7 cellular contexts compared by ENCODE assay signal in the genomic region with DNA sequence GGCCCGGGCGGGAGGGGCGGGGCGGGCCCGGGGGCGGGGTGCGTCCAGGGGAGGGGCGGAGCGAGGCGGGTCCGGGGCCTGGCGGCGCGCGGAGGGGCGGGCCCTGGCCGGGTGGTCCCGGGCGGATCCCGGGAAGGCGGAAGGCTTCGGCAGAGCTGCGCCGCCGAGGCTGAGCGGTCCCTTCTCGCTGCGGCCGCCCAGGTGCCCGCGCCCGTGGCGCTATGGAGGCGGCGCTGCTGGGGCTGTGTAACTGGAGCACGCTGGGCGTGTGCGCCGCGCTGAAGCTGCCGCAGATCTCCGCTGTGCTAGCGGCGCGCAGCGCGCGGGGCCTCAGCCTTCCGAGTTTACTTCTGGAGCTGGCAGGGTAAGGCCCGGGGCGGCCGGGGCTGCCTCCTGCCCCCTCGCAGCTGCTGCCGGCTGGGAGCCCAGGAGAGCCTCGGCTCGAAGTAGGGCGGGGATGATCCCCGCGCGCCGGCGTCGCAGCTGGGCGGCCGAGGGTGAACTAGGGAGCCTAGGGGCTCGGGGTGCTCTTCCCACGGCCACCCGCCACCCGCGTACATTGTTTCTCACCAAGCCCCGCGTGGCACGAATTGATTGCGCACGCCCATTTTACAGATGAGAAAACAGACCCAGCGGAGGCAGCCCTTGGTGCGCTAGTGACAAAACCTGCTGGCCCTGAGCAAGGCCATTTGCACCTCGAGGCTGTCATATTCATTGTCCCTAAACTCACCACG. TPM values are rescaled to one million over a fixed set of nuclear protein-coding genes. Genes with fewer than 3 reads are reported as not detected.
DNase-seq lines count a peak whose midpoint lies in the region; ATAC-seq, FAIRE-seq and TF ChIP-seq lines count a peak whose summit lies in the region.

A gene (plus strand): TSS at position 142 of the 734 bp plus-strand sequence. CDS start 80 bp downstream, at position 222.

- CTCF ChIA-PET in IMR-90 (lab: Yijun Ruan, JAX) (interaction anchor here (0.8 kb wide), 1 partner anchor 22 kb away, joined by 3 read pairs; a partner anchor contains a TSS), GM12878 (lab: Yijun Ruan, JAX) (interaction anchor here (1.2 to 1.6 kb wide), 2 partner anchors 22 to 24 kb away, joined by 5 read pairs; a partner anchor contains a TSS)

- H3K27me3 ChIP-seq in IMR-90 (ENCODE audit: control insufficient read depth, insufficient read depth, low read length) (peaks cover 2% of the 10 kb centered on the region; the same call in 1 of the 2 replicates), GM12878 (replicated peaks in 1 of 2; ENCODE audit: control insufficient read depth in 2 of 2, insufficient read depth in 2 of 2, low read length in 1 of 2) (no peaks in the 10 kb centered on the region; a peak in 2 of 4 replicates), keratinocyte (ENCODE audit: control insufficient read depth, extremely low read depth, insufficient read depth, low read length) (no peaks in the 10 kb centered on the region)

- intact Hi-C loops in IMR-90 (cut with micrococcal nuclease) (no loop called here), GM12878 (cut with micrococcal nuclease; ENCODE audit: unreplicated experiment) (no loop called here)

- peak within 1 kb of the TSS; percentile 82 for H2AK5ac ChIP-seq in IMR-90 (ENCODE audit: low read depth, low read length)

- H3K27me3 Mint-ChIP-seq in stimulated activated memory B cell treated with anti-CD40 and anti-IgM and Interleukin-4, amounts not matched to agents 10 μg/mL and 1 μg/mL and 100 μg/mL, for 72 hours, result no peaks in the 10 kb centered on the region

- H2BK5ac ChIP-seq in IMR-90 (ENCODE audit: low read depth, low read length, poor library complexity, severe bottlenecking), result peak within 1 kb of the TSS; percentile 46

- TF ChIP-seq POLR2A in GM10847 (IDR thresholded peaks at IDR 0.05; ENCODE audit: extremely low read depth, insufficient read length) (peak; percentile 68), IMR-90 (IDR thresholded peaks at IDR 0.05; ENCODE audit: low read depth, low read length) (peak; percentile 44; the same call in 1 of the 2 replicates), GM12878 (IDR thresholded peaks at IDR 0.05; ENCODE audit: low read depth, low read length) (peak; percentile 83)

- H4K91ac ChIP-seq in IMR-90 (ENCODE audit: insufficient read depth, low read depth, low read length), result peak within 1 kb of the TSS; percentile 97

- H3K9me3 Mint-ChIP-seq in stimulated activated memory B cell treated with anti-CD40 and anti-IgM and Interleukin-4, amounts not matched to agents 10 μg/mL and 1 μg/mL and 100 μg/mL, for 72 hours, result no peaks in the 10 kb centered on the region

- dilution Hi-C loops in IMR-90 (cut with HindIII; ENCODE audit: low sequenced_read_pairs, unreplicated experiment) (no loop called here), keratinocyte (cut with MboI; ENCODE audit: extremely low pct_ligation_motif_present, low sequenced_read_pairs) (no loop called here)

- DNase-seq in IMR-90, result peak; percentile 87
- DNase-seq in OCI-M1 (lab: John Stamatoyannopoulos, UW), result peak; percentile 92
- no peak for DNase-seq in GM12878 (ENCODE audit: low read depth, low spot score)
- no peak for DNase-seq in keratinocyte (ENCODE audit: low read depth, low spot score)

- H3K56ac ChIP-seq in IMR-90 (ENCODE audit: extremely low read depth, insufficient read depth, low read length), result peak within 1 kb of the TSS; percentile 90; the same call in 1 of the 2 replicates

- H3K79me2 ChIP-seq in GM12878 (ENCODE audit: control insufficient read depth, insufficient read depth, low read length), result no peaks in the 10 kb centered on the region
- no peaks in the 10 kb centered on the region for H3K79me2 ChIP-seq in keratinocyte (ENCODE audit: control insufficient read depth, insufficient read depth, low read length)

- H3K4me2 ChIP-seq in IMR-90 (ENCODE audit: low read depth, low read length) (peak within 1 kb of the TSS; percentile 90), GM12878 (ENCODE audit: control insufficient read depth, insufficient read depth) (peak within 1 kb of the TSS; percentile 97), keratinocyte (ENCODE audit: control insufficient read depth, extremely low read depth, insufficient read depth, low read depth, low read length) (peak within 1 kb of the TSS; percentile 92)

- in situ Hi-C loops in IMR-90 (cut with MboI; ENCODE audit: low sequenced_read_pairs) (no loop called here), GM12878 (cut with MboI) (no loop called here)

- H3K4me3 ChIP-seq in IMR-90 (ENCODE audit: insufficient read depth, low read depth, low read length), result peak within 1 kb of the TSS; percentile 57
- H3K4me3 ChIP-seq in GM12878, result peak within 1 kb of the TSS; percentile 80
- H3K4me3 ChIP-seq in keratinocyte (ENCODE audit: control insufficient read depth in 2 of 3, extremely low read depth in 1 of 3, insufficient read depth in 2 of 3, low read depth in 1 of 3, low read length in 3 of 3), result peak within 1 kb of the TSS; percentile 64 to 81 (median 69)

- H2BK20ac ChIP-seq in IMR-90 (ENCODE audit: low read depth, low read length), result peak within 1 kb of the TSS; percentile 49

- H4K5ac ChIP-seq in IMR-90 (ENCODE audit: low read depth, low read length), result peak within 1 kb of the TSS; percentile 61

- peak within 1 kb of the TSS; percentile 99 for H3K14ac ChIP-seq in IMR-90 (replicated peaks; ENCODE audit: low read depth, low read length)

- H3K36me3 ChIP-seq in IMR-90 (ENCODE audit: control insufficient read depth, insufficient read depth, low read length), result no peaks in the 10 kb centered on the region; the same call in none of the 2 replicates
- no peaks in the 10 kb centered on the region for H3K36me3 ChIP-seq in GM12878 (ENCODE audit: control insufficient read depth in 2 of 2, insufficient read depth in 2 of 2, low read length in 1 of 2)
- H3K36me3 ChIP-seq in keratinocyte (ENCODE audit: control insufficient read depth in 2 of 2, extremely low read depth in 1 of 2, insufficient read depth in 2 of 2, low read length in 2 of 2), result no peaks in the 10 kb centered on the region

- H3K9me3 ChIP-seq in IMR-90 (ENCODE audit: control insufficient read depth, insufficient read depth, low read length), result no peaks in the 10 kb centered on the region
- no peaks in the 10 kb centered on the region for H3K9me3 ChIP-seq in GM12878 (replicated peaks; ENCODE audit: control insufficient read depth, insufficient read depth, low read length)
- H3K9me3 ChIP-seq in keratinocyte (ENCODE audit: control insufficient read depth, low read depth, low read length), result no peaks in the 10 kb centered on the region

- H4K8ac ChIP-seq in IMR-90 (ENCODE audit: low read depth in 2 of 2, low read length in 2 of 2), result peak within 1 kb of the TSS; percentile 99 to 100

- H3K18ac ChIP-seq in IMR-90 (ENCODE audit: low read depth, low read length), result peak within 1 kb of the TSS; percentile 47

- H3K9ac ChIP-seq in IMR-90 (ENCODE audit: low read depth, low read length) (peak within 1 kb of the TSS; percentile 71), GM12878 (ENCODE audit: control insufficient read depth, insufficient read depth, low read length) (peak within 1 kb of the TSS; percentile 83), keratinocyte (ENCODE audit: control insufficient read depth, extremely low read depth, insufficient read depth, low read length) (peak within 1 kb of the TSS; percentile 70)

- H3K4me1 ChIP-seq in IMR-90 (ENCODE audit: control insufficient read depth, insufficient read depth, low read length) (peaks cover 5% of the 10 kb centered on the region; the same call in 1 of the 2 replicates), GM12878 (ENCODE audit: control insufficient read depth, insufficient read depth, low read length) (peaks cover 6% of the 10 kb centered on the region), keratinocyte (ENCODE audit: control insufficient read depth, extremely low read depth, insufficient read depth, low read length) (peaks cover 9% of the 10 kb centered on the region)

- ATAC-seq in GM21737 (IDR thresholded peaks at IDR 0.05; ENCODE audit: unreplicated experiment), result peak; percentile 78
- peak; percentile 88 for ATAC-seq in IMR-90 (ENCODE audit: low read depth)
- ATAC-seq in GM12878, result peak; percentile 89
- peak; percentile 89 for ATAC-seq in stimulated activated memory B cell treated with anti-CD40 and anti-IgM and Interleukin-4, amounts not matched to agents 10 μg/mL and 1 μg/mL and 100 μg/mL, for 72 hours

- peak within 1 kb of the TSS; percentile 94 for H2AK9ac ChIP-seq in IMR-90 (replicated peaks; ENCODE audit: low read depth, low read length, poor library complexity)

- peak within 1 kb of the TSS; percentile 98 for H3K4ac ChIP-seq in IMR-90 (ENCODE audit: low read depth, low read length)

- H2AFZ ChIP-seq in IMR-90 (replicated peaks; ENCODE audit: low read length, poor library complexity), result peak within 1 kb of the TSS; percentile 97
- H2AFZ ChIP-seq in GM12878 (ENCODE audit: control insufficient read depth, low read depth, low read length), result peak within 1 kb of the TSS; percentile 97
- H2AFZ ChIP-seq in keratinocyte (ENCODE audit: control insufficient read depth, low read length), result peak within 1 kb of the TSS; percentile 87

- no peaks in the 10 kb centered on the region for H4K20me1 ChIP-seq in IMR-90 (ENCODE audit: insufficient read depth, low read length)
- H4K20me1 ChIP-seq in GM12878 (ENCODE audit: control insufficient read depth, insufficient read depth), result no peaks in the 10 kb centered on the region
- H4K20me1 ChIP-seq in keratinocyte (ENCODE audit: control insufficient read depth, extremely low read depth, insufficient read depth, low read length), result no peaks in the 10 kb centered on the region

- no peak for TF ChIP-seq EP300 in GM12878 (IDR thresholded peaks at IDR 0.05; ENCODE audit: borderline replicate concordance in 1 of 2, control insufficient read depth in 1 of 2, low read depth in 2 of 2, low read length in 2 of 2)

- H3K27ac ChIP-seq in IMR-90 (ENCODE audit: insufficient read depth, low read length) (peak within 1 kb of the TSS; percentile 69), GM12878 (ENCODE audit: control insufficient read depth, insufficient read depth) (peak within 1 kb of the TSS; percentile 66), keratinocyte (ENCODE audit: control insufficient read depth, insufficient read depth, low read length) (peak within 1 kb of the TSS; percentile 66)

- no peak for TF ChIP-seq CTCF in IMR-90 (conservative IDR thresholded peaks at IDR 0.05; ENCODE audit: low read depth, low read length)
- TF ChIP-seq CTCF in GM12878 (IDR thresholded peaks at IDR 0.05 in 2 of 3, conservative IDR thresholded peaks at IDR 0.05 in 1 of 3; ENCODE audit: control insufficient read depth in 2 of 3, extremely low read depth in 1 of 3, insufficient read depth in 1 of 3, low read depth in 3 of 3, low read length in 3 of 3), result peak in 2 of 3 experiments; percentile 4 to 7; a peak in 1 of 6 replicates
- TF ChIP-seq CTCF in keratinocyte (optimal IDR thresholded peaks at IDR 0.05 in 1 of 3, IDR thresholded peaks at IDR 0.05 in 1 of 3, conservative IDR thresholded peaks at IDR 0.05 in 1 of 3; ENCODE audit: extremely low read depth in 1 of 3, insufficient read depth in 2 of 3, low read length in 3 of 3), result peak in 1 of 3 experiments; percentile 26

- H3K23ac ChIP-seq in IMR-90 (ENCODE audit: low read depth, low read length), result peak within 1 kb of the TSS; percentile 98

- BruUV-seq in IMR-90 (replicated peaks; lab: Mats Ljungman, UMichigan) (no TSS peak), GM12878 (replicated peaks; lab: Mats Ljungman, UMichigan) (no TSS peak)

- POLR2A ChIA-PET in IMR-90 (lab: Charles Lee; ENCODE audit: unreplicated experiment) (interaction anchor here (0.6 kb wide), 1 partner anchor 9 kb away, joined by 3 read pairs; no protein-coding TSS in a partner anchor), GM12878 (lab: Charles Lee) (interaction anchor here (0.6 to 1.3 kb wide), 2 partner anchors 22 to 64 kb away, joined by 3 read pairs; a partner anchor contains a TSS)

- SMC1A ChIA-PET in GM12878 (lab: Charles Lee; ENCODE audit: uncharacterized antibody, unreplicated experiment), result no interaction called here

- WGBS in IMR-90 (ENCODE audit: extremely low coverage in 2 of 2, insufficient read length in 1 of 2), 2 experiments, result 0% methylated on average over 30 of the region's 79 CpGs; no CpG with 5 or more reads in 1 of the 2 experiments
- WGBS in GM12878 (ENCODE audit: insufficient coverage, insufficient replicate concordance, low lambda C conversion rate, missing lambda C conversion rate), result under 1% methylated on average over 59 of the region's 79 CpGs

- H3K4me3 Mint-ChIP-seq in stimulated activated memory B cell treated with anti-CD40 and anti-IgM and Interleukin-4, amounts not matched to agents 10 μg/mL and 1 μg/mL and 100 μg/mL, for 72 hours, result peak within 1 kb of the TSS; percentile 88

- peaks cover 4% of the 10 kb centered on the region for H3K9me1 ChIP-seq in IMR-90 (ENCODE audit: insufficient read depth, low read length)
- H3K9me1 ChIP-seq in keratinocyte (ENCODE audit: control insufficient read depth, extremely low read depth, insufficient read depth, low read length), result no peaks in the 10 kb centered on the region

- H3K4me1 Mint-ChIP-seq in stimulated activated memory B cell treated with anti-CD40 and anti-IgM and Interleukin-4, amounts not matched to agents 10 μg/mL and 1 μg/mL and 100 μg/mL, for 72 hours, result peaks cover 28% of the 10 kb centered on the region

- FAIRE-seq in GM12878 (lab: Jason Lieb, UNC) (peak; percentile 35), keratinocyte (lab: Jason Lieb, UNC) (no peak)

- RAD21 ChIA-PET in GM12878 (lab: Charles Lee; ENCODE audit: unreplicated experiment), result interaction anchor here (1.1 kb wide), 1 partner anchor 24 kb away, joined by 3 read pairs; no protein-coding TSS in a partner anchor

- peak within 1 kb of the TSS; percentile 91 for H3K27ac Mint-ChIP-seq in stimulated activated memory B cell treated with anti-CD40 and anti-IgM and Interleukin-4, amounts not matched to agents 10 μg/mL and 1 μg/mL and 100 μg/mL, for 72 hours

- no peaks in the 10 kb centered on the region for H3K36me3 Mint-ChIP-seq in stimulated activated memory B cell treated with anti-CD40 and anti-IgM and Interleukin-4, amounts not matched to agents 10 μg/mL and 1 μg/mL and 100 μg/mL, for 72 hours

- TF ChIP-seq RAD21 in IMR-90 (IDR thresholded peaks at IDR 0.05; ENCODE audit: low read length) (no peak), GM12878 (IDR thresholded peaks at IDR 0.05; ENCODE audit: insufficient read depth, low read depth, low read length) (no peak)

- peak within 1 kb of the TSS; percentile 70; the same call in 1 of the 3 replicates for H2BK15ac ChIP-seq in IMR-90 (ENCODE audit: low read depth, low read length)

- peak within 1 kb of the TSS; percentile 87 for H2BK120ac ChIP-seq in IMR-90 (ENCODE audit: low read depth, low read length)

- H3K79me1 ChIP-seq in IMR-90 (ENCODE audit: low read depth in 1 of 2, low read length in 2 of 2), result peaks cover 0 to 6% of the 10 kb centered on the region in 2 experiments; a peak in 2 of 4 replicates

RNA-seq across cellular contexts. Expression of the gene that starts here (rescaled TPM):
- total RNA-seq in IMR-90 (2012; rRNA removed) (18.1 and 18.9 TPM in 2 replicates), GM12878 (2014; rRNA removed) (7.7 and 9.5 TPM in 2 replicates), GM12878 (2014; rRNA removed; fragmentation: Illumina TruSeq; extraction: Trizol) (6.0 and 6.2 TPM in 2 replicates), GM12878 (2021) (6.5 and 7.8 TPM in 2 replicates)
- polyA plus RNA-seq in IMR-90 (2012; rRNA removed) (25.2 and 27.0 TPM in 2 replicates), GM12878 (2011; rRNA removed) (4.3 and 4.8 TPM in 2 replicates), GM12878 (2014; fragmentation: Illumina TruSeq; extraction: Trizol) (4.9 and 15.1 TPM in 2 replicates), GM12878 (2014; fragmentation: Nextera tagmentation; extraction: Ambion mirVana) (1 to 10 TPM; 1.4 to 3.5 TPM), GM12878 (2014; rRNA removed) (9.8 and 14.2 TPM in 2 replicates), GM12878 (2016; fragmentation: Nextera tagmentation; extraction: Ambion mirVana) (10 to 100 TPM; 12.5 to 12.7 TPM), keratinocyte (20.4 to 34.9 TPM (median 31.1 TPM) in 3 replicates)
- 11.2 and 30.6 TPM in 2 replicates for polyA plus RNA-seq in IMR-90 (2012; cell fraction: cytosol; rRNA removed)
- polyA plus RNA-seq in IMR-90 (2012; cell fraction: nucleus; rRNA removed; ENCODE audit: low replicate concordance), result 14.2 and 15.3 TPM in 2 replicates
- total RNA-seq in GM12878 (2013; cell fraction: nucleolus; rRNA removed), result 6.0 and 7.4 TPM in 2 replicates
- polyA plus RNA-seq in GM12878 (2011; ENCODE audit: low read depth), result 4.7 TPM
- 3.3 and 4.6 TPM in 2 replicates for polyA plus RNA-seq in GM12878 (2011; cell fraction: cytosol; rRNA removed)
- polyA plus RNA-seq in GM12878 (2011; cell fraction: nucleus; rRNA removed), result 2.2 TPM in 2 replicates
- polyA plus RNA-seq in GM12878 (2012), result 6.4 and 8.3 TPM in 2 replicates
- polyA minus RNA-seq in GM12878 (2011; rRNA and poly(A)+ RNA removed), result 4.3 and 5.9 TPM in 2 replicates
- 3.1 TPM in 1 of 2 replicates, not detected in the other for polyA minus RNA-seq in GM12878 (2011; cell fraction: cytosol; rRNA and poly(A)+ RNA removed)
- polyA minus RNA-seq in GM12878 (2011; cell fraction: nucleus; rRNA and poly(A)+ RNA removed), result 1.2 and 1.3 TPM in 2 replicates
- 2.1 TPM for polyA plus RNA-seq in keratinocyte (2011; ENCODE audit: low read depth)
- 23.1 and 26.5 TPM in 2 replicates for polyA plus RNA-seq in keratinocyte (2011; cell fraction: cytosol; rRNA removed)
- 13.1 and 16.3 TPM in 2 replicates for polyA plus RNA-seq in keratinocyte (2011; cell fraction: nucleus; rRNA removed)
- 7.1 and 16.4 TPM in 2 replicates for polyA plus RNA-seq in keratinocyte (2012; ENCODE audit: low replicate concordance)
- polyA minus RNA-seq in keratinocyte, result 31.2 to 50.4 TPM (median 36.3 TPM) in 3 replicates
- polyA minus RNA-seq in keratinocyte (2011; cell fraction: cytosol; rRNA and poly(A)+ RNA removed), result 33.0 TPM
- polyA minus RNA-seq in keratinocyte (2011; cell fraction: nucleus; rRNA and poly(A)+ RNA removed), result 9.4 and 12.9 TPM in 2 replicates

Comparison
In these comparisons a context has a peak if more than half of its experiments do, and no peak if none do; other contexts are left out.
1. DNase-seq: peak in IMR-90 (single experiment) and OCI-M1 (single experiment); none in GM12878 (single experiment) and keratinocyte (single experiment).
2. Peak in every context shown above with its lines, with median percentiles within 50 percentile points of each other: POLR2A ChIP-seq, ATAC-seq, H2AFZ ChIP-seq, H3K27ac ChIP-seq, H3K4me2 ChIP-seq, H3K4me3 ChIP-seq and H3K9ac ChIP-seq.